Comparison of ENCODE assay signal across 38 cellular contexts in the genomic region with DNA sequence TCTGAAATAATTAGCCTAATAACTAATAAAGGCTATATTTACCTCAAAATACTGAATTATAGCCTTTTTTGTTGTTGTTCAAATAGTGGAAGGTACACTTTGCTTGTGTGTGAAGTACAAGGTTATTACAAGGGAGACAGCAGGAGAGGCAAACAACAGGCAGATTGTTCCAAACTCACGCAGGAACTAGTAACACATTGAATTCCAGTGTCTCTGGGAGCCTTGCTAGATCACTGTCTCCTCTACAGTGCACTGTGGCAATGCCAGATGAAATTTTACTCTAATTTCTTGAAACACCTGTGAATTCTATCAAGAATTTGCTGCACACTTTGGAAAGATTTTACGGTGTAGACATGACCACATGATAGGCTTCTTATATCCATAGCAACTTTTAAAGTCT.
"Had no signal": no experiment of that assay in that cellular context is flagged by ENCODE, and none has a peak within 500 bp of the region (broad histone marks: within the 10 kb centered on the region; RNA-seq: fewer than 3 reads in every experiment).

No MANE protein-coding gene starts in this region.

- H3K27ac ChIP-seq: adrenal gland, body of pancreas, epithelial cell of prostate, esophagus squamous epithelium, gastroesophageal sphincter, heart right ventricle, hepatocyte, WERI-Rb-1 had no signal

- H3K4me1 ChIP-seq: body of pancreas, esophagus squamous epithelium, gastroesophageal sphincter had no signal

- DNase-seq: activated CD4-positive, alpha-beta memory T cell treated with anti-CD3 and anti-CD28 coated beads for 36 hours; activated CD4-positive, alpha-beta T cell treated with anti-CD3 and anti-CD28 coated beads for 36 hours; activated CD4-positive, alpha-beta T cell treated with anti-CD3 and anti-CD28 coated beads, Interleukin-2, amount 10 ng/mL, durations not matched to agents 24 days and 14 days; activated CD4-positive, CD25-positive, alpha-beta regulatory T cell; activated CD4-positive, CD25-positive, alpha-beta regulatory T cell treated with anti-CD3 and anti-CD28 coated beads, Interleukin-2, amount 50 U/mL, for 72 hours; activated CD8-positive, alpha-beta memory T cell treated with anti-CD3 and anti-CD28 coated beads, Interleukin-2, amount 10 ng/mL, durations not matched to agents 7 days and 5 days; activated CD8-positive, alpha-beta memory T cell treated with anti-CD3 and anti-CD28 coated beads, Interleukin-2, amount 50 U/mL, for 4 hours; activated CD8-positive, alpha-beta T cell treated with anti-CD3 and anti-CD28 coated beads, Interleukin-2, amount 10 ng/mL, durations not matched to agents 7 days and 5 days; activated effector memory CD4-positive, alpha-beta T cell treated with anti-CD3 and anti-CD28 coated beads, Interleukin-2, amount 50 U/mL, for 16 hours; activated naive CD4-positive, alpha-beta T cell treated with anti-CD3 and anti-CD28 coated beads for 36 hours; activated naive CD8-positive, alpha-beta T cell treated with anti-CD3 and anti-CD28 coated beads for 36 hours; activated naive CD8-positive, alpha-beta T cell treated with anti-CD3 and anti-CD28 coated beads, Interleukin-2, amount 50 U/mL, for 24 hours; activated T-cell treated with anti-CD3 and anti-CD28 coated beads, Interleukin-2, amount 50 U/mL, for 1 hour; activated T-cell treated with anti-CD3 and anti-CD28 coated beads, Interleukin-2, amount 50 U/mL, for 48 hours; adrenal gland; amygdala; aorta; body of pancreas; caudate nucleus; cortex of kidney; dermis blood vessel endothelial cell; effector CD4-positive, alpha-beta T cell; effector memory CD8-positive, alpha-beta T cell; esophagus squamous epithelium; foreskin melanocyte; heart right ventricle; T1000; WERI-Rb-1 had no signal

- H2AFZ ChIP-seq: hepatocyte had no signal

- H3K36me3 Mint-ChIP-seq: activated CD4-positive, alpha-beta memory T cell treated with anti-CD3 and anti-CD28 coated beads for 36 hours; activated naive CD4-positive, alpha-beta T cell treated with anti-CD3 and anti-CD28 coated beads, Interleukin-2, amount 50 U/mL, for 24 hours; activated naive CD8-positive, alpha-beta T cell treated with anti-CD3 and anti-CD28 coated beads for 36 hours had no signal

- H3K79me2 ChIP-seq: hepatocyte had no signal

- H3K4me3 ChIP-seq: adrenal gland, body of pancreas, esophagus squamous epithelium, gastroesophageal sphincter, heart right ventricle, hepatocyte had no signal

- H3K27ac Mint-ChIP-seq: activated CD4-positive, alpha-beta memory T cell treated with anti-CD3 and anti-CD28 coated beads for 36 hours; activated CD4-positive, alpha-beta T cell treated with anti-CD3 and anti-CD28 coated beads for 36 hours; activated CD4-positive, alpha-beta T cell treated with anti-CD3 and anti-CD28 coated beads, Interleukin-2, amount 10 ng/mL, durations not matched to agents 24 days and 14 days; activated CD8-positive, alpha-beta memory T cell treated with anti-CD3 and anti-CD28 coated beads, Interleukin-2, amount 10 ng/mL, durations not matched to agents 7 days and 5 days; activated CD8-positive, alpha-beta T cell treated with anti-CD3 and anti-CD28 coated beads, Interleukin-2, amount 10 ng/mL, durations not matched to agents 7 days and 5 days; activated naive CD4-positive, alpha-beta T cell treated with anti-CD3 and anti-CD28 coated beads for 36 hours; activated naive CD4-positive, alpha-beta T cell treated with anti-CD3 and anti-CD28 coated beads, Interleukin-2, amount 50 U/mL, for 24 hours; activated naive CD8-positive, alpha-beta T cell treated with anti-CD3 and anti-CD28 coated beads for 36 hours; activated naive CD8-positive, alpha-beta T cell treated with anti-CD3 and anti-CD28 coated beads, Interleukin-2, amount 50 U/mL, for 24 hours; activated T-helper 1 cell treated with anti-CD3 and anti-CD28 coated beads, Interleukin-12 subunit alpha, Interleukin-12 subunit beta, Interleukin-2, Interleukin-4 antibody, amounts not matched to agents 30 ng/mL and 10 ng/mL and 1 ng/mL, durations not matched to agents 14 hours and 24 hours and 36 hours; activated T-helper 2 cell treated with anti-CD3 and anti-CD28 coated beads, Interferon-gamma antibody, Interleukin-2, Interleukin-4, amounts not matched to agents 10 μg/mL and 5 μg/mL and 100 μg/mL, durations not matched to agents 14 hours and 24 hours and 36 hours; effector memory CD8-positive, alpha-beta T cell; T-helper 2 cell treated with Interferon-gamma antibody and Interleukin-4, amounts not matched to agents 5 μg/mL and 100 μg/mL, for 36 hours had no signal

- H3K36me3 ChIP-seq: adrenal gland, esophagus squamous epithelium, gastroesophageal sphincter, heart right ventricle, WERI-Rb-1 had no signal

- ATAC-seq: activated CD4-positive, alpha-beta T cell treated with anti-CD3 and anti-CD28 coated beads for 36 hours; activated CD8-positive, alpha-beta memory T cell treated with anti-CD3 and anti-CD28 coated beads, Interleukin-2, amount 10 ng/mL, durations not matched to agents 7 days and 5 days; activated CD8-positive, alpha-beta T cell treated with anti-CD3 and anti-CD28 coated beads, Interleukin-2, amount 10 ng/mL, durations not matched to agents 7 days and 5 days; activated naive CD8-positive, alpha-beta T cell treated with anti-CD3 and anti-CD28 coated beads, Interleukin-2, amount 50 U/mL, for 24 hours; body of pancreas; effector memory CD8-positive, alpha-beta T cell; gastroesophageal sphincter; heart right ventricle had no signal

- H3K27me3 Mint-ChIP-seq: activated CD4-positive, alpha-beta memory T cell treated with anti-CD3 and anti-CD28 coated beads for 36 hours; activated CD4-positive, alpha-beta T cell treated with anti-CD3 and anti-CD28 coated beads for 36 hours; activated CD4-positive, alpha-beta T cell treated with anti-CD3 and anti-CD28 coated beads, Interleukin-2, amount 10 ng/mL, durations not matched to agents 24 days and 14 days; activated CD8-positive, alpha-beta memory T cell treated with anti-CD3 and anti-CD28 coated beads, Interleukin-2, amount 10 ng/mL, durations not matched to agents 7 days and 5 days; activated naive CD4-positive, alpha-beta T cell treated with anti-CD3 and anti-CD28 coated beads, Interleukin-2, amount 50 U/mL, for 24 hours; activated naive CD8-positive, alpha-beta T cell treated with anti-CD3 and anti-CD28 coated beads, Interleukin-2, amount 50 U/mL, for 24 hours had no signal

- H3K9me3 ChIP-seq: adrenal gland, body of pancreas, esophagus squamous epithelium, gastroesophageal sphincter, heart right ventricle had no signal

- H3K4me3 Mint-ChIP-seq: activated CD4-positive, alpha-beta memory T cell treated with anti-CD3 and anti-CD28 coated beads for 36 hours; activated CD4-positive, alpha-beta T cell treated with anti-CD3 and anti-CD28 coated beads for 36 hours; activated CD4-positive, alpha-beta T cell treated with anti-CD3 and anti-CD28 coated beads, Interleukin-2, amount 10 ng/mL, durations not matched to agents 24 days and 14 days; activated CD8-positive, alpha-beta memory T cell treated with anti-CD3 and anti-CD28 coated beads, Interleukin-2, amount 10 ng/mL, durations not matched to agents 7 days and 5 days; activated CD8-positive, alpha-beta T cell treated with anti-CD3 and anti-CD28 coated beads, Interleukin-2, amount 10 ng/mL, durations not matched to agents 7 days and 5 days; activated naive CD4-positive, alpha-beta T cell treated with anti-CD3 and anti-CD28 coated beads for 36 hours; activated naive CD4-positive, alpha-beta T cell treated with anti-CD3 and anti-CD28 coated beads, Interleukin-2, amount 50 U/mL, for 24 hours; activated naive CD8-positive, alpha-beta T cell treated with anti-CD3 and anti-CD28 coated beads for 36 hours; activated naive CD8-positive, alpha-beta T cell treated with anti-CD3 and anti-CD28 coated beads, Interleukin-2, amount 50 U/mL, for 24 hours; activated T-helper 1 cell treated with anti-CD3 and anti-CD28 coated beads, Interleukin-12 subunit alpha, Interleukin-12 subunit beta, Interleukin-2, Interleukin-4 antibody, amounts not matched to agents 30 ng/mL and 10 ng/mL and 1 ng/mL, durations not matched to agents 14 hours and 24 hours and 36 hours; effector memory CD8-positive, alpha-beta T cell; T-helper 2 cell treated with Interferon-gamma antibody and Interleukin-4, amounts not matched to agents 5 μg/mL and 100 μg/mL, for 36 hours had no signal

- H3K4me2 ChIP-seq: hepatocyte had no signal

- FAIRE-seq: colon, endometrium, endothelial cell of umbilical vein had no signal

- H3K9me3 Mint-ChIP-seq: activated CD4-positive, alpha-beta memory T cell treated with anti-CD3 and anti-CD28 coated beads for 36 hours; activated naive CD4-positive, alpha-beta T cell treated with anti-CD3 and anti-CD28 coated beads for 36 hours; activated naive CD4-positive, alpha-beta T cell treated with anti-CD3 and anti-CD28 coated beads, Interleukin-2, amount 50 U/mL, for 24 hours; activated naive CD8-positive, alpha-beta T cell treated with anti-CD3 and anti-CD28 coated beads for 36 hours; activated naive CD8-positive, alpha-beta T cell treated with anti-CD3 and anti-CD28 coated beads, Interleukin-2, amount 50 U/mL, for 24 hours; activated T-helper 1 cell treated with anti-CD3 and anti-CD28 coated beads, Interleukin-12 subunit alpha, Interleukin-12 subunit beta, Interleukin-2, Interleukin-4 antibody, amounts not matched to agents 30 ng/mL and 10 ng/mL and 1 ng/mL, durations not matched to agents 14 hours and 24 hours and 36 hours; activated T-helper 2 cell treated with anti-CD3 and anti-CD28 coated beads, Interferon-gamma antibody, Interleukin-2, Interleukin-4, amounts not matched to agents 10 μg/mL and 5 μg/mL and 100 μg/mL, durations not matched to agents 14 hours and 24 hours and 36 hours; effector memory CD8-positive, alpha-beta T cell had no signal

- H3K27me3 ChIP-seq: adrenal gland, body of pancreas, esophagus squamous epithelium, gastroesophageal sphincter, heart right ventricle, hepatocyte had no signal
